In the genomic region with DNA sequence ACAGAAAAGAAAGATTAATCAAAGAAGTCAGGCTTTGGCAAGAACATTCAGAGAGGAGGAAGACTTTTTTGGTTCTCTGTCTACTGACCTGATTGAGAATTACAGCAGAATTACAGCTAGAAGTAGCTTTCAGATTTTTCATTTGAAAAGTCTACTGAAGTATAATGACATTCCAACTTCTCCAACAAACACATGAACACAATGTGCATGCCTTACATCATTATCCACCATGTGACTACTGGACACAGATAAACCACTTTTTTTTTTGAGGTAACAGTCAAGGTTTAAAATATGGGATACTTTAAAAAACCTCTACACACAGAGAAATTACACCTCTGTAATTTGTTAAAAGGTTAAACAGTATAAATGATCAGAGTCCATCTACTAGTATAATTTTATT, we compare ENCODE assay signal across 1 cellular context.
TF ChIP-seq lines count a peak whose summit lies in the region.

No MANE protein-coding gene starts in this region.

TF ChIP-seq in GM12878, 131 proteins besides CTCF, POLR2A, EP300 and RAD21:
- TF ChIP-seq SMAD1 (IDR thresholded peaks at IDR 0.05; ENCODE audit: low read depth, partially characterized antibody), result no peak
- TF ChIP-seq ESRRA (IDR thresholded peaks at IDR 0.05; ENCODE audit: low read length), result no peak
- TF ChIP-seq MEF2A (IDR thresholded peaks at IDR 0.05; ENCODE audit: insufficient read depth, low read depth, low read length), result no peak
- no peak for TF ChIP-seq TBL1XR1 (IDR thresholded peaks at IDR 0.05; ENCODE audit: low read depth, low read length)
- TF ChIP-seq, protein P1, sequence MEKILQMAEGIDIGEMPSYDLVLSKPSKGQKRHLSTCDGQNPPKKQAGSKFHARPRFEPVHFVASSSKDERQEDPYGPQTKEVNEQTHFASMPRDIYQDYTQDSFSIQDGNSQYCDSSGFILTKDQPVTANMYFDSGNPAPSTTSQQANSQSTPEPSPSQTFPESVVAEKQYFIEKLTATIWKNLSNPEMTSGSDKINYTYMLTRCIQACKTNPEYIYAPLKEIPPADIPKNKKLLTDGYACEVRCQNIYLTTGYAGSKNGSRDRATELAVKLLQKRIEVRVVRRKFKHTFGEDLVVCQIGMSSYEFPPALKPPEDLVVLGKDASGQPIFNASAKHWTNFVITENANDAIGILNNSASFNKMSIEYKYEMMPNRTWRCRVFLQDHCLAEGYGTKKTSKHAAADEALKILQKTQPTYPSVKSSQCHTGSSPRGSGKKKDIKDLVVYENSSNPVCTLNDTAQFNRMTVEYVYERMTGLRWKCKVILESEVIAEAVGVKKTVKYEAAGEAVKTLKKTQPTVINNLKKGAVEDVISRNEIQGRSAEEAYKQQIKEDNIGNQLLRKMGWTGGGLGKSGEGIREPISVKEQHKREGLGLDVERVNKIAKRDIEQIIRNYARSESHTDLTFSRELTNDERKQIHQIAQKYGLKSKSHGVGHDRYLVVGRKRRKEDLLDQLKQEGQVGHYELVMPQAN (conservative IDR thresholded peaks at IDR 0.05), result no peak
- TF ChIP-seq GABPA (IDR thresholded peaks at IDR 0.05; ENCODE audit: low read depth), result no peak
- TF ChIP-seq, protein P2, sequence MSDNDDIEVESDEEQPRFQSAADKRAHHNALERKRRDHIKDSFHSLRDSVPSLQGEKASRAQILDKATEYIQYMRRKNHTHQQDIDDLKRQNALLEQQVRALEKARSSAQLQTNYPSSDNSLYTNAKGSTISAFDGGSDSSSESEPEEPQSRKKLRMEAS (IDR thresholded peaks at IDR 0.05; ENCODE audit: low read depth, low read length), result no peak
- TF ChIP-seq PAX5 (IDR thresholded peaks at IDR 0.05; ENCODE audit: borderline replicate concordance, low read depth, low read length), result no peak
- no peak for TF ChIP-seq SMARCA5 (IDR thresholded peaks at IDR 0.05)
- TF ChIP-seq HDAC2 (IDR thresholded peaks at IDR 0.05), result no peak
- TF ChIP-seq ZNF384 (IDR thresholded peaks at IDR 0.05; ENCODE audit: borderline replicate concordance, low read depth, low read length), result no peak
